31 cellular contexts compared by ENCODE assay signal in the genomic region with DNA sequence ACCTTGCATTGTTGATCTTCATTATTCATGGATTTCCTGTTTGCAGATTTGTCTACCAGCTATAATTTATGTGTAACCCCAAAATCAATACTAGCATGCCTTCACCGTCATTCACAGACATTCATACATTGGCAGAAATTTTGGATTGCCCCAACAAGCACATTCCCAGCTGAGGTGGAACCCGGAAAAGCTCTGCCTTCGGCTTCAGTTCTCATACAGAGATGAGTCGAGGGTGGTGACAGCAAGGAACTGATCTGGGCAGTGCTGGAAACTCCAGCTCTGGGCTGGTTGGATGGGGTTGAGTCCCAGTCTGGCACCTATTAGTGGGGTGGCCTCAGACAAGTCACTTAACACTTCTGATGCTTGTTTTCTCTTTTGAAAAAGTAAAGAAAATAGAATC.
"Had no signal": no experiment of that assay in that cellular context is flagged by ENCODE, and none has a peak within 500 bp of the region (broad histone marks: within the 10 kb centered on the region; RNA-seq: fewer than 3 reads in every experiment).

No MANE protein-coding gene starts in this region.

- H3K79me2 ChIP-seq: parathyroid adenoma had no signal

- H3K9ac ChIP-seq: parathyroid adenoma had no signal

- H2AFZ ChIP-seq: parathyroid adenoma had no signal

- H3K36me3 Mint-ChIP-seq: immature natural killer cell; memory B cell; naive B cell; natural killer cell treated with Interleukin-12 subunit alpha and Interleukin-12 subunit beta and Interleukin-15 and Interleukin-18, amount 100 ng/mL, for 72 hours; type B pancreatic cell had no signal

- H3K4me1 ChIP-seq: colonic mucosa, heart right ventricle, lower lobe of right lung, parathyroid adenoma, right atrium auricular region, thyroid gland had no signal

- H3K36me3 ChIP-seq: colonic mucosa, heart right ventricle, lower lobe of right lung, neutrophil, right atrium auricular region, thyroid gland had no signal

- DNase-seq: colonic mucosa; effector memory CD4-positive, alpha-beta T cell; foreskin melanocyte; glutamatergic neuron; heart right ventricle; hypothalamus; immature natural killer cell; islet precursor cell; kidney glomerular epithelial cell; left ventricle myocardium superior; lower lobe of right lung; naive B cell; stimulated activated CD4-positive, alpha-beta T cell treated with anti-CD3 and anti-CD28 coated beads, Interleukin-12 subunit alpha, Interleukin-12 subunit beta, amount 100 ng/mL, for 4 hours; stimulated activated CD4-positive, alpha-beta T cell treated with anti-CD3 and anti-CD28 coated beads, Interleukin-1b, Interleukin-23, amount 100 ng/mL, for 48 hours; stimulated activated CD4-positive, alpha-beta T cell treated with anti-CD3 and anti-CD28 coated beads, Interleukin-4, amount 100 ng/mL, for 1 hour; stimulated activated CD8-positive, alpha-beta memory T cell treated with anti-CD3 and anti-CD28 coated beads, Interleukin-4, amount 100 ng/mL, for 48 hours; stimulated activated naive CD4-positive, alpha-beta T cell; stimulated activated naive CD8-positive, alpha-beta T cell treated with anti-CD3 and anti-CD28 coated beads, Interleukin-15, amount 100 ng/mL, for 72 hours; thyroid gland had no signal

- H3K9me3 ChIP-seq: colonic mucosa, heart right ventricle, lower lobe of right lung, neutrophil, right atrium auricular region, thyroid gland had no signal

- H3K27me3 ChIP-seq: colonic mucosa, heart right ventricle, neutrophil, right atrium auricular region, thyroid gland had no signal

- H3K4me3 ChIP-seq: colonic mucosa, heart right ventricle, lower lobe of right lung, right atrium auricular region, smooth muscle cell, thyroid gland had no signal

- H3K27me3 Mint-ChIP-seq: progenitor cell of endocrine pancreas; stimulated activated naive CD8-positive, alpha-beta T cell treated with anti-CD3 and anti-CD28 coated beads, Interleukin-15, amount 100 ng/mL, for 72 hours; type B pancreatic cell had no signal

- H3K9me3 Mint-ChIP-seq: central memory CD8-positive, alpha-beta T cell; dendritic cell treated with granulocyte-macrophage colony-stimulating factor and Interleukin-4, amounts not matched to agents 40 ng/mL and 50 ng/mL, for 4 days; immature natural killer cell; memory B cell; naive B cell; natural killer cell treated with Interleukin-12 subunit alpha and Interleukin-12 subunit beta and Interleukin-15 and Interleukin-18, amount 100 ng/mL, for 72 hours; stimulated activated naive CD8-positive, alpha-beta T cell treated with anti-CD3 and anti-CD28 coated beads, Interleukin-15, amount 100 ng/mL, for 72 hours; type B pancreatic cell had no signal

- H3K4me1 Mint-ChIP-seq: central memory CD8-positive, alpha-beta T cell; immature natural killer cell; memory B cell; naive B cell; stimulated activated naive CD8-positive, alpha-beta T cell treated with anti-CD3 and anti-CD28 coated beads, Interleukin-15, amount 100 ng/mL, for 72 hours had no signal

- H3K27ac Mint-ChIP-seq: dendritic cell treated with granulocyte-macrophage colony-stimulating factor and Interleukin-4, amounts not matched to agents 40 ng/mL and 50 ng/mL, for 4 days; immature natural killer cell; memory B cell; naive B cell; natural killer cell treated with Interleukin-12 subunit alpha and Interleukin-12 subunit beta and Interleukin-15 and Interleukin-18, amount 100 ng/mL, for 72 hours; progenitor cell of endocrine pancreas; stimulated activated naive CD8-positive, alpha-beta T cell treated with anti-CD3 and anti-CD28 coated beads, Interleukin-15, amount 100 ng/mL, for 72 hours; type B pancreatic cell had no signal

- H3K27ac ChIP-seq: colonic mucosa, heart right ventricle, lower lobe of right lung, neutrophil, parathyroid adenoma, right atrium auricular region, thyroid gland had no signal

- ATAC-seq: heart right ventricle; left ventricle myocardium superior; lower lobe of right lung; natural killer cell treated with Interleukin-12 subunit alpha and Interleukin-12 subunit beta and Interleukin-15 and Interleukin-18, amount 100 ng/mL, for 72 hours; sciatic nerve; stimulated activated naive CD8-positive, alpha-beta T cell treated with anti-CD3 and anti-CD28 coated beads, Interleukin-15, amount 100 ng/mL, for 72 hours had no signal

- H3K4me3 Mint-ChIP-seq: central memory CD8-positive, alpha-beta T cell; dendritic cell treated with granulocyte-macrophage colony-stimulating factor and Interleukin-4, amounts not matched to agents 40 ng/mL and 50 ng/mL, for 4 days; immature natural killer cell; memory B cell; naive B cell; natural killer cell treated with Interleukin-12 subunit alpha and Interleukin-12 subunit beta and Interleukin-15 and Interleukin-18, amount 100 ng/mL, for 72 hours; neural crest cell; stimulated activated naive CD8-positive, alpha-beta T cell treated with anti-CD3 and anti-CD28 coated beads, Interleukin-15, amount 100 ng/mL, for 72 hours; type B pancreatic cell had no signal
